8 cellular contexts compared by ENCODE assay signal in genomic region chr11:9461068-9461759, GRCh38. TPM values are rescaled to one million over a fixed set of nuclear protein-coding genes. Genes with fewer than 3 reads are reported as not detected.
DNase-seq lines count a peak whose midpoint lies in the region; ATAC-seq, FAIRE-seq and TF ChIP-seq lines count a peak whose summit lies in the region.

No MANE protein-coding gene starts in this region.

- peaks cover 7% of the 10 kb centered on the region for H3K4me1 ChIP-seq in GM12878 (ENCODE audit: control insufficient read depth, insufficient read depth, low read length)

- FAIRE-seq in GM18507 (lab: Jason Lieb, UNC) (peak; percentile 77), GM12878 (lab: Jason Lieb, UNC) (no peak)

- H4K20me1 ChIP-seq in GM12878 (ENCODE audit: control insufficient read depth, insufficient read depth), result no peaks in the 10 kb centered on the region

- peak overlapping the region; percentile 99 for H3K9ac ChIP-seq in GM12878 (ENCODE audit: control insufficient read depth, insufficient read depth, low read length)

- SMC1A ChIA-PET in GM12878 (lab: Charles Lee; ENCODE audit: uncharacterized antibody, unreplicated experiment), result interaction anchor here (0.6 to 3.5 kb wide), 14 partner anchors 13 to 928 kb away, joined by 3 to 21 read pairs (median 3); no protein-coding TSS in a partner anchor

- peaks cover 51% of the 10 kb centered on the region for H3K79me2 ChIP-seq in GM12878 (ENCODE audit: control insufficient read depth, insufficient read depth, low read length)

- peak overlapping the region; percentile 64 for H3K4me3 ChIP-seq in GM12878

- H3K27ac ChIP-seq in GM12878 (ENCODE audit: control insufficient read depth, insufficient read depth), result peak overlapping the region; percentile 97

- peak overlapping the region; percentile 58 for H2AFZ ChIP-seq in GM12878 (ENCODE audit: control insufficient read depth, low read depth, low read length)

- TF ChIP-seq POLR2A in GM12878 (IDR thresholded peaks at IDR 0.05; ENCODE audit: low read depth, low read length), result peak; percentile 83

- DNase-seq in GM18507 (ENCODE audit: extremely low spot score, insufficient read length, low read depth) (peak; percentile 55), NCI-H1694 (lab: John Stamatoyannopoulos, UW) (peak; percentile 75), T-helper 9 cell (peak; percentile 65), GM12878 (ENCODE audit: low read depth, low spot score) (peak; percentile 69), hypothalamus (lab: John Stamatoyannopoulos, UW) (peak in 50 of 51 donors; percentile 58 to 96 (median 84)), sciatic nerve (ENCODE audit: low spot score) (peak; percentile 93), retina (no peak)

- BruUV-seq in GM12878 (replicated peaks; lab: Mats Ljungman, UMichigan), result no TSS peak

- RAD21 ChIA-PET in GM12878 (lab: Charles Lee; ENCODE audit: unreplicated experiment), result interaction anchor here (0.5 to 3.7 kb wide), 18 partner anchors 11 to 546 kb away, joined by 3 to 20 read pairs (median 6); partner anchors contain the start of genes IPO7 and WEE1

- in situ Hi-C loops in GM12878 (cut with MboI), result no loop called here

- under 1% methylated on average over 54 of the region's 57 CpGs for WGBS in GM12878 (ENCODE audit: insufficient coverage, insufficient replicate concordance, low lambda C conversion rate, missing lambda C conversion rate)

- ATAC-seq in HG02884 (IDR thresholded peaks at IDR 0.05; ENCODE audit: unreplicated experiment), result peak; percentile 42
- peak; percentile 80 for ATAC-seq in GM12878
- peak; percentile 59 for ATAC-seq in sciatic nerve

- peak overlapping the region; percentile 83 for H3K4me2 ChIP-seq in GM12878 (ENCODE audit: control insufficient read depth, insufficient read depth)

- TF ChIP-seq EP300 in GM12878 (IDR thresholded peaks at IDR 0.05; ENCODE audit: borderline replicate concordance in 1 of 2, control insufficient read depth in 1 of 2, low read depth in 2 of 2, low read length in 2 of 2), result no peak; a peak in 2 of 4 replicates

- no peak for TF ChIP-seq CTCF in GM12878 (IDR thresholded peaks at IDR 0.05 in 2 of 3, conservative IDR thresholded peaks at IDR 0.05 in 1 of 3; ENCODE audit: control insufficient read depth in 2 of 3, extremely low read depth in 1 of 3, insufficient read depth in 1 of 3, low read depth in 3 of 3, low read length in 3 of 3)

- TF ChIP-seq RAD21 in GM12878 (IDR thresholded peaks at IDR 0.05; ENCODE audit: insufficient read depth, low read depth, low read length), result no peak

- no peaks in the 10 kb centered on the region for H3K36me3 ChIP-seq in GM12878 (ENCODE audit: control insufficient read depth in 2 of 2, insufficient read depth in 2 of 2, low read length in 1 of 2)

- no peaks in the 10 kb centered on the region for H3K9me3 ChIP-seq in GM12878 (replicated peaks; ENCODE audit: control insufficient read depth, insufficient read depth, low read length)

- POLR2A ChIA-PET in GM12878 (lab: Charles Lee), result interaction anchor here (0.6 to 2.7 kb wide), 16 partner anchors 7 to 159 kb away, joined by 3 to 11 read pairs (median 5); partner anchors contain the start of genes IPO7 and WEE1

- intact Hi-C loops in GM12878 (cut with micrococcal nuclease; ENCODE audit: unreplicated experiment) (loop anchor here (2.0 to 5.0 kb wide), 4 partner anchors 46 to 286 kb away; no protein-coding TSS in a partner anchor), sciatic nerve (cut with DNase I) (no loop called here)

- CTCF ChIA-PET in GM12878 (lab: Yijun Ruan, JAX), result interaction anchor here (0.6 to 4.2 kb wide), 10 partner anchors 14 to 547 kb away, joined by 3 to 35 read pairs (median 4); partner anchors contain the start of gene IPO7

- H3K27me3 ChIP-seq in GM12878 (replicated peaks in 1 of 2; ENCODE audit: control insufficient read depth in 2 of 2, insufficient read depth in 2 of 2, low read length in 1 of 2), result no peaks in the 10 kb centered on the region

TF ChIP-seq in GM12878, 131 proteins besides CTCF, POLR2A, EP300 and RAD21 (continues in another document):
- peak in 1 of 2 experiments; percentile 24; a peak in 1 of 3 replicates for TF ChIP-seq EGR1 (IDR thresholded peaks at IDR 0.05; ENCODE audit: borderline replicate concordance in 1 of 2, low read depth in 2 of 2, low read length in 2 of 2)
- no peak for TF ChIP-seq BCL3 (IDR thresholded peaks at IDR 0.05; ENCODE audit: borderline replicate concordance, insufficient read depth, low read depth, low read length, poor library complexity, severe bottlenecking)
- TF ChIP-seq NFIC (IDR thresholded peaks at IDR 0.05; ENCODE audit: low read depth, low read length), result no peak
- TF ChIP-seq POLR2AphosphoS2 (IDR thresholded peaks at IDR 0.05; ENCODE audit: low read depth, low read length), result peak; percentile 93
- peak; percentile 10; the same call in 1 of the 2 replicates for TF ChIP-seq BCL11A (IDR thresholded peaks at IDR 0.05; ENCODE audit: low read depth, low read length)
- TF ChIP-seq KLF5 (IDR thresholded peaks at IDR 0.05; ENCODE audit: partially characterized antibody), result no peak
- no peak for TF ChIP-seq CREM (IDR thresholded peaks at IDR 0.05; ENCODE audit: low read depth)
- TF ChIP-seq ZNF217 (IDR thresholded peaks at IDR 0.05), result 0 out of 2 replicates have a peak, but pooled peaks have one; percentile 18
- TF ChIP-seq USF2 (IDR thresholded peaks at IDR 0.05; ENCODE audit: borderline replicate concordance, low read depth, low read length), result no peak
- TF ChIP-seq ZNF622 (IDR thresholded peaks at IDR 0.05), result no peak
- peak; percentile 79; the same call in 1 of the 2 replicates for TF ChIP-seq RB1 (IDR thresholded peaks at IDR 0.05; ENCODE audit: borderline replicate concordance)
- TF ChIP-seq CEBPB (IDR thresholded peaks at IDR 0.05; ENCODE audit: borderline replicate concordance in 1 of 2, low read depth in 2 of 2, low read length in 2 of 2), result no peak
- TF ChIP-seq ATF3 (IDR thresholded peaks at IDR 0.05; ENCODE audit: borderline replicate concordance, extremely low read depth, low read depth, low read length), result no peak
- TF ChIP-seq SP1 (IDR thresholded peaks at IDR 0.05; ENCODE audit: low read depth, low read length), result no peak
- TF ChIP-seq RELB (IDR thresholded peaks at IDR 0.05; ENCODE audit: low read depth), result no peak
- no peak for TF ChIP-seq DPF2 (IDR thresholded peaks at IDR 0.05)
- peak; percentile 66; the same call in 1 of the 2 replicates for TF ChIP-seq MXI1 (IDR thresholded peaks at IDR 0.05; ENCODE audit: low read depth, low read length)
- TF ChIP-seq KDM1A (IDR thresholded peaks at IDR 0.05; ENCODE audit: borderline replicate concordance), result no peak
- TF ChIP-seq WRNIP1 (IDR thresholded peaks at IDR 0.05; ENCODE audit: borderline replicate concordance, low read depth, low read length), result no peak

RNA-seq across cellular contexts. Expression of gene ZNF143, which starts 0.4 kb away (rescaled TPM):
- total RNA-seq in GM12878 (2013; cell fraction: nucleolus; rRNA removed), result 50.3 and 68.1 TPM in 2 replicates
- 15.3 and 20.0 TPM in 2 replicates for total RNA-seq in GM12878 (2014; rRNA removed)
- total RNA-seq in GM12878 (2014; rRNA removed; fragmentation: Illumina TruSeq; extraction: Trizol), result 25.4 and 29.5 TPM in 2 replicates
- total RNA-seq in GM12878 (2021), result 18.5 and 22.1 TPM in 2 replicates
- polyA plus RNA-seq in GM12878 (2011; ENCODE audit: low read depth), result 19.6 TPM
- 33.9 and 48.7 TPM in 2 replicates for polyA plus RNA-seq in GM12878 (2011; rRNA removed)
- 32.8 and 40.1 TPM in 2 replicates for polyA plus RNA-seq in GM12878 (2011; cell fraction: cytosol; rRNA removed)
- polyA plus RNA-seq in GM12878 (2011; cell fraction: nucleus; rRNA removed), result 24.6 and 30.6 TPM in 2 replicates
- polyA plus RNA-seq in GM12878 (2012), result 13.0 and 14.9 TPM in 2 replicates
- polyA plus RNA-seq in GM12878 (2014; fragmentation: Illumina TruSeq; extraction: Trizol), result 20.3 and 25.0 TPM in 2 replicates
- polyA plus RNA-seq in GM12878 (2014; fragmentation: Nextera tagmentation; extraction: Ambion mirVana), result 10 to 100 TPM; 16.1 to 18.3 TPM
- 13.6 and 16.0 TPM in 2 replicates for polyA plus RNA-seq in GM12878 (2014; rRNA removed)
- polyA plus RNA-seq in GM12878 (2016; fragmentation: Nextera tagmentation; extraction: Ambion mirVana), result 10 to 100 TPM; 20.6 to 21.8 TPM
- polyA minus RNA-seq in GM12878 (2011; rRNA and poly(A)+ RNA removed), result 93.2 and 153 TPM in 2 replicates
- polyA minus RNA-seq in GM12878 (2011; cell fraction: cytosol; rRNA and poly(A)+ RNA removed), result 15.5 and 17.0 TPM in 2 replicates
- 16.8 and 29.9 TPM in 2 replicates for polyA minus RNA-seq in GM12878 (2011; cell fraction: nucleus; rRNA and poly(A)+ RNA removed)
- 42.8 TPM for total RNA-seq in sciatic nerve
